Comparison of ENCODE assay signal across 17 cellular contexts in the genomic region with DNA sequence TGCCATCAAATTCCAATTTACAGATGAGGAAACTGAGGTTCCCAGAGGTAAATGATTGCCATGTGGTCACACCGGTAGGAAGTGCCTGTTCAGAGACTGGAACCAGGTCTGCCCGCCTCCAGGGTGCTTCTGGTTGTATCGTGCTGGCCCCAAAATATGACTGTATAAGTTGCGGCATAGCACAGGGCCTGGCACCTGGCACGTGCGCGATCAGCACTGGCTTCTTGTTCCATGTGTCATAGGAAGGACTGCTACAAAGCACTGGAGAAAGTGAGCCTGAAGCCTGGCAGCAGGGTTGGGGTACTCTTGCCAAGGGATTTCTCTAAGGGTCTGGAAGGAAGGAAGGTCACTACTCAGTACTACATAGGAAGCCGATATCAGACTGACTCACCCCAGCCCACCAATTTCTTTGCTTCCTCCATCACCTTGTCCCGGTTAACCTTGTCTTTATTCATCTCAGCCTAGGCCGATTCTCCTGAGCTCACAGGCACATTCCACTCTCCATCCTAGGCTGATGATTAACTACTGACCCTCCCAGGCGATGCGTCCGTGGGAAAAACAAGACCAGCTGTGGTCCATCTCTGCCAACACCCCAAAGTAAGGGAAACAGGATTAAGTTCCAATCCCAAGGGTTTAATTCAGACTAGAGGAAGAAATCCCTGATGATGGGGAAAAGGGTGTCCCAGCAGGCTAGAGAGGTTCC. TPM values are rescaled to one million over a fixed set of nuclear protein-coding genes. Genes with fewer than 3 reads are reported as not detected.
DNase-seq lines count a peak whose midpoint lies in the region; ATAC-seq and TF ChIP-seq lines count a peak whose summit lies in the region.
"Had no signal": no experiment of that assay in that cellular context is flagged by ENCODE, and none has a peak within 500 bp of the region (broad histone marks: within the 10 kb centered on the region; RNA-seq: fewer than 3 reads in every experiment).

No MANE protein-coding gene starts in this region.

- no peak for ATAC-seq in activated CD4-positive, alpha-beta T cell treated with anti-CD3 and anti-CD28 coated beads for 36 hours
- no peak for ATAC-seq in CD4-positive, alpha-beta T cell (ENCODE audit: poor library complexity)
- ATAC-seq in activated naive CD8-positive, alpha-beta T cell treated with anti-CD3 and anti-CD28 coated beads, Interleukin-2, amount 10 ng/mL, durations not matched to agents 7 days and 5 days (ENCODE audit: low read depth) = no peak
- ATAC-seq in HG02970 (IDR thresholded peaks at IDR 0.05; ENCODE audit: low FRiP score, unreplicated experiment) (no peak), HG03442 (IDR thresholded peaks at IDR 0.05; ENCODE audit: unreplicated experiment) (no peak)
- ATAC-seq: stimulated activated naive B cell treated with anti-CD40 and anti-IgM and Interleukin-4, amounts not matched to agents 10 μg/mL and 1 μg/mL and 100 μg/mL, for 72 hours had no signal

- no peak overlapping the region for H3K27ac Mint-ChIP-seq in activated CD4-positive, alpha-beta T cell treated with anti-CD3 and anti-CD28 coated beads for 36 hours
- H3K27ac Mint-ChIP-seq in CD4-positive, alpha-beta T cell = peak overlapping the region; percentile 75
- no peak overlapping the region for H3K27ac Mint-ChIP-seq in activated naive CD8-positive, alpha-beta T cell treated with anti-CD3 and anti-CD28 coated beads, Interleukin-2, amount 10 ng/mL, durations not matched to agents 7 days and 5 days
- no peak overlapping the region for H3K27ac Mint-ChIP-seq in neural crest cell (ENCODE audit: unreplicated experiment)
- H3K27ac Mint-ChIP-seq: stimulated activated naive B cell treated with anti-CD40 and anti-IgM and Interleukin-4, amounts not matched to agents 10 μg/mL and 1 μg/mL and 100 μg/mL, for 72 hours had no signal

- H3K4me3 Mint-ChIP-seq in activated CD4-positive, alpha-beta T cell treated with anti-CD3 and anti-CD28 coated beads for 36 hours = peak overlapping the region; percentile 83
- H3K4me3 Mint-ChIP-seq in CD4-positive, alpha-beta T cell = peak overlapping the region; percentile 95
- H3K4me3 Mint-ChIP-seq in activated naive CD8-positive, alpha-beta T cell treated with anti-CD3 and anti-CD28 coated beads, Interleukin-2, amount 10 ng/mL, durations not matched to agents 7 days and 5 days = peak overlapping the region; percentile 94
- peak overlapping the region; percentile 71 for H3K4me3 Mint-ChIP-seq in neural crest cell
- H3K4me3 Mint-ChIP-seq: stimulated activated naive B cell treated with anti-CD40 and anti-IgM and Interleukin-4, amounts not matched to agents 10 μg/mL and 1 μg/mL and 100 μg/mL, for 72 hours had no signal

- intact Hi-C loops in activated CD4-positive, alpha-beta T cell treated with anti-CD3 and anti-CD28 coated beads for 36 hours (cut with DNase I, micrococcal nuclease) = no loop called here
- intact Hi-C loops in CD4-positive, alpha-beta T cell (cut with DNase I, micrococcal nuclease) = loop anchor here (2.0 kb wide), 2 partner anchors 35 to 125 kb away; no protein-coding TSS in a partner anchor

- no peaks in the 10 kb centered on the region for H3K9me3 Mint-ChIP-seq in activated CD4-positive, alpha-beta T cell treated with anti-CD3 and anti-CD28 coated beads for 36 hours (ENCODE audit: low read depth)
- H3K9me3 Mint-ChIP-seq in CD4-positive, alpha-beta T cell = no peaks in the 10 kb centered on the region
- H3K9me3 Mint-ChIP-seq in activated naive CD8-positive, alpha-beta T cell treated with anti-CD3 and anti-CD28 coated beads, Interleukin-2, amount 10 ng/mL, durations not matched to agents 7 days and 5 days = no peaks in the 10 kb centered on the region
- H3K9me3 Mint-ChIP-seq in neural crest cell = no peaks in the 10 kb centered on the region
- H3K9me3 Mint-ChIP-seq: stimulated activated naive B cell treated with anti-CD40 and anti-IgM and Interleukin-4, amounts not matched to agents 10 μg/mL and 1 μg/mL and 100 μg/mL, for 72 hours had no signal

- H3K27ac ChIP-seq in CD4-positive, alpha-beta T cell (ENCODE audit: low read depth, low read length) = no peak overlapping the region
- H3K27ac ChIP-seq: colonic mucosa had no signal

- no peaks in the 10 kb centered on the region for H3K27me3 Mint-ChIP-seq in activated CD4-positive, alpha-beta T cell treated with anti-CD3 and anti-CD28 coated beads for 36 hours
- H3K27me3 Mint-ChIP-seq in CD4-positive, alpha-beta T cell = no peaks in the 10 kb centered on the region
- no peaks in the 10 kb centered on the region for H3K27me3 Mint-ChIP-seq in activated naive CD8-positive, alpha-beta T cell treated with anti-CD3 and anti-CD28 coated beads, Interleukin-2, amount 10 ng/mL, durations not matched to agents 7 days and 5 days
- H3K27me3 Mint-ChIP-seq in neural crest cell (ENCODE audit: low read depth) = peaks cover 64% of the 10 kb centered on the region

- H3K36me3 Mint-ChIP-seq in activated CD4-positive, alpha-beta T cell treated with anti-CD3 and anti-CD28 coated beads for 36 hours (ENCODE audit: low read depth) = peaks cover 36% of the 10 kb centered on the region
- H3K36me3 Mint-ChIP-seq in CD4-positive, alpha-beta T cell (ENCODE audit: low read depth) = peaks cover 61% of the 10 kb centered on the region
- peaks cover 26% of the 10 kb centered on the region for H3K36me3 Mint-ChIP-seq in activated naive CD8-positive, alpha-beta T cell treated with anti-CD3 and anti-CD28 coated beads, Interleukin-2, amount 10 ng/mL, durations not matched to agents 7 days and 5 days
- no peaks in the 10 kb centered on the region for H3K36me3 Mint-ChIP-seq in neural crest cell (ENCODE audit: low read depth)

- POLR2A ChIA-PET in activated CD4-positive, alpha-beta T cell treated with anti-CD3 and anti-CD28 coated beads for 36 hours (lab: Charles Lee) = no interaction called here
- POLR2A ChIA-PET in CD4-positive, alpha-beta T cell (lab: Charles Lee) = no interaction called here
- POLR2A ChIA-PET in activated naive CD8-positive, alpha-beta T cell treated with anti-CD3 and anti-CD28 coated beads, Interleukin-2, amount 10 ng/mL, durations not matched to agents 7 days and 5 days (lab: Charles Lee) = interaction anchor here (1.0 to 1.2 kb wide), 4 partner anchors 15 to 180 kb away, joined by 3 to 4 read pairs (median 3); no protein-coding TSS in a partner anchor

- DNase-seq in activated CD4-positive, alpha-beta T cell treated with anti-CD3 and anti-CD28 coated beads for 36 hours = peak; percentile 28
- no peak for DNase-seq in activated CD4-positive, alpha-beta T cell treated with anti-CD3 and anti-CD28 coated beads, Interleukin-2, amount 50 U/mL, for 4 hours
- no peak for DNase-seq in CD4-positive, alpha-beta T cell
- no peak for DNase-seq in activated naive CD8-positive, alpha-beta T cell treated with anti-CD3 and anti-CD28 coated beads, Interleukin-2, amount 10 ng/mL, durations not matched to agents 7 days and 5 days
- no peak for DNase-seq in neural crest cell (ENCODE audit: low read depth, low spot score)
- DNase-seq in effector CD4-positive, alpha-beta T cell = no peak
- DNase-seq: colonic mucosa; erythroblast; GDM1; kidney; NCI-H2081 treated with DMSO at 0.1 percent for 48 hours; NCI-H774; stimulated activated naive B cell treated with anti-CD40 and anti-IgM and Interleukin-4, amounts not matched to agents 10 μg/mL and 1 μg/mL and 100 μg/mL, for 72 hours; T-helper 9 cell had no signal

- TF ChIP-seq CTCF in CD4-positive, alpha-beta T cell (IDR thresholded peaks at IDR 0.05) = no peak
- TF ChIP-seq CTCF in neural crest cell (conservative IDR thresholded peaks at IDR 0.05) = no peak

- H3K4me1 Mint-ChIP-seq in activated CD4-positive, alpha-beta T cell treated with anti-CD3 and anti-CD28 coated beads for 36 hours = peaks cover 72% of the 10 kb centered on the region
- H3K4me1 Mint-ChIP-seq in CD4-positive, alpha-beta T cell (ENCODE audit: low read depth) = peaks cover 93% of the 10 kb centered on the region
- H3K4me1 Mint-ChIP-seq in activated naive CD8-positive, alpha-beta T cell treated with anti-CD3 and anti-CD28 coated beads, Interleukin-2, amount 10 ng/mL, durations not matched to agents 7 days and 5 days = peaks cover 65% of the 10 kb centered on the region
- peaks cover 12% of the 10 kb centered on the region for H3K4me1 Mint-ChIP-seq in neural crest cell

- H3K27me3 ChIP-seq in CD4-positive, alpha-beta T cell (ENCODE audit: control insufficient read depth, insufficient read depth, low read length) = no peaks in the 10 kb centered on the region

- CTCF ChIA-PET in activated CD4-positive, alpha-beta T cell treated with anti-CD3 and anti-CD28 coated beads for 36 hours (lab: Charles Lee) = interaction anchor here (0.8 to 1.2 kb wide), 3 partner anchors 37 to 1319 kb away, joined by 3 to 4 read pairs (median 4); no protein-coding TSS in a partner anchor
- CTCF ChIA-PET in CD4-positive, alpha-beta T cell (lab: Charles Lee) = no interaction called here

- no peaks in the 10 kb centered on the region for H3K9me3 ChIP-seq in CD4-positive, alpha-beta T cell (ENCODE audit: control insufficient read depth, low read length)
- H3K9me3 ChIP-seq: Caco-2, colonic mucosa had no signal

RNA-seq across cellular contexts. Expression of a gene that starts 1.8 kb away (rescaled TPM):
- 10 to 100 TPM; 12.3 to 16.9 TPM for total RNA-seq in activated CD4-positive, alpha-beta T cell treated with anti-CD3 and anti-CD28 coated beads for 36 hours
- total RNA-seq in CD4-positive, alpha-beta T cell = 1 to 10 TPM; 2.9 to 3.4 TPM
- total RNA-seq in activated naive CD8-positive, alpha-beta T cell treated with anti-CD3 and anti-CD28 coated beads, Interleukin-2, amount 10 ng/mL, durations not matched to agents 7 days and 5 days = 10 to 100 TPM; 26.8 to 29.0 TPM
- 1.5 and 1.7 TPM in 2 replicates for total RNA-seq in neural crest cell
- total RNA-seq: Caco-2 had no signal

Comparison
In these comparisons a context has a peak if more than half of its experiments do, and no peak if none do; other contexts are left out.
1. intact Hi-C loops: an anchor here in CD4-positive, alpha-beta T cell (2.0 kb wide); none called in activated CD4-positive, alpha-beta T cell treated with anti-CD3 and anti-CD28 coated beads for 36 hours.